ENCODE assay signal across 10 cellular contexts in the genomic region with DNA sequence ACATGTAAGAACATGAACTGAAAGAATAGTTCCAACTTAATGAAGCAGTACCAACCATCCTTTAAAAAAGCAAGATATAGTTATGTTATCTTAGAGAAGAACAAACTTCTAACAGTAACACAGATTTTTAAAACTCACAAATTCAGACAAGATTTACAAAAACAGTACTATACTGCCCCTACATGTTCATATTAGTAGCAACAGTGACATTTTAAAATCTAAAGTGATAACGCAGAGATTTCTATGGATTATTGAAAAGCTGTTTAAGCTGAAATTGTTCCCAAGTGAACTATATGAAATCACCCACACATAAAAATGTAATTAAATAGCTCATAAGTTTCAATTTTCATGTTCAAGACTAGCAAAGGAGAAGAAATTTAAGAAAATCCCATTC.
DNase-seq lines count a peak whose midpoint lies in the region; ATAC-seq and TF ChIP-seq lines count a peak whose summit lies in the region.
"Had no signal": no experiment of that assay in that cellular context is flagged by ENCODE, and none has a peak within 500 bp of the region (broad histone marks: within the 10 kb centered on the region; RNA-seq: fewer than 3 reads in every experiment).

No MANE protein-coding gene starts in this region.

- POLR2A ChIA-PET in activated CD8-positive, alpha-beta T cell treated with anti-CD3 and anti-CD28 coated beads for 36 hours (lab: Charles Lee), result no interaction called here

- no peaks in the 10 kb centered on the region for H3F3A ChIP-seq in Loucy (ENCODE audit: low read depth)

- no peaks in the 10 kb centered on the region for H4K20me1 ChIP-seq in Loucy (ENCODE audit: insufficient read depth, low read length, poor library complexity, severe bottlenecking)

- no peak overlapping the region for H3K4me2 ChIP-seq in Loucy (ENCODE audit: low read depth, low read length, poor library complexity, severe bottlenecking)

- CTCF ChIA-PET in activated CD8-positive, alpha-beta T cell treated with anti-CD3 and anti-CD28 coated beads for 36 hours (lab: Charles Lee), result interaction anchor here (1.4 kb wide), 1 partner anchor 400 kb away, joined by 3 read pairs; no protein-coding TSS in a partner anchor

- H3K27ac Mint-ChIP-seq in neural crest cell (ENCODE audit: unreplicated experiment), result no peak overlapping the region
- no peak overlapping the region for H3K27ac Mint-ChIP-seq in activated CD8-positive, alpha-beta T cell treated with anti-CD3 and anti-CD28 coated beads for 36 hours

- H3K4me3 ChIP-seq in Loucy (ENCODE audit: low read length, poor library complexity, severe bottlenecking), result no peak overlapping the region
- H3K4me3 ChIP-seq: right atrium auricular region had no signal

- no peaks in the 10 kb centered on the region for H3K4me1 ChIP-seq in Loucy (ENCODE audit: insufficient read depth, low read length, poor library complexity, severe bottlenecking)
- H3K4me1 ChIP-seq: right atrium auricular region had no signal

- peaks cover 3% of the 10 kb centered on the region for H3K4me1 Mint-ChIP-seq in neural crest cell
- peaks cover 18% of the 10 kb centered on the region for H3K4me1 Mint-ChIP-seq in activated CD8-positive, alpha-beta T cell treated with anti-CD3 and anti-CD28 coated beads for 36 hours (ENCODE audit: low read depth)

- DNase-seq in DMS153 treated with DMSO at 0.1 percent for 48 hours (lab: John Stamatoyannopoulos, UW; ENCODE audit: unreplicated experiment) (peak; percentile 54), cerebellar cortex (ENCODE audit: low spot score) (peak; percentile 47), neural crest cell (ENCODE audit: low read depth, low spot score) (no peak), KG1 (lab: John Stamatoyannopoulos, UW) (no peak)
- DNase-seq in activated CD4-positive, alpha-beta T cell treated with anti-CD3 and anti-CD28 coated beads, Interleukin-2, amount 50 U/mL, for 1 hour, result no peak
- DNase-seq in activated CD8-positive, alpha-beta T cell treated with anti-CD3 and anti-CD28 coated beads for 36 hours, result no peak
- DNase-seq: NCI-H1930 had no signal

- no peak for ATAC-seq in activated CD8-positive, alpha-beta T cell treated with anti-CD3 and anti-CD28 coated beads for 36 hours
- no peak for ATAC-seq in HG02798 (IDR thresholded peaks at IDR 0.05; ENCODE audit: poor library complexity, unreplicated experiment)

- intact Hi-C loops in activated CD8-positive, alpha-beta T cell treated with anti-CD3 and anti-CD28 coated beads for 36 hours (cut with micrococcal nuclease), result no loop called here

- H3K9me2 ChIP-seq in Loucy (replicated peaks; ENCODE audit: low read depth, low read length), result no peaks in the 10 kb centered on the region

- H3K9me3 ChIP-seq in Loucy (ENCODE audit: insufficient read depth, low read depth, low read length), result no peaks in the 10 kb centered on the region

- H3K27me3 ChIP-seq in Loucy (ENCODE audit: insufficient read depth, low read length, poor library complexity, severe bottlenecking), result no peaks in the 10 kb centered on the region
- H3K27me3 ChIP-seq: right atrium auricular region had no signal

- no peaks in the 10 kb centered on the region for H3K27me3 Mint-ChIP-seq in neural crest cell (ENCODE audit: low read depth)
- no peaks in the 10 kb centered on the region for H3K27me3 Mint-ChIP-seq in activated CD8-positive, alpha-beta T cell treated with anti-CD3 and anti-CD28 coated beads for 36 hours

- no peak overlapping the region for H3K9ac ChIP-seq in Loucy (ENCODE audit: low read depth, low read length, poor library complexity, severe bottlenecking)

- peaks cover 8% of the 10 kb centered on the region; the same call in 1 of the 2 replicates for H3K36me3 ChIP-seq in Loucy (ENCODE audit: insufficient read depth, low read length)
- H3K36me3 ChIP-seq: right atrium auricular region had no signal

- no peak overlapping the region for H3K4me3 Mint-ChIP-seq in neural crest cell
- H3K4me3 Mint-ChIP-seq in activated CD8-positive, alpha-beta T cell treated with anti-CD3 and anti-CD28 coated beads for 36 hours, result no peak overlapping the region

- peaks cover 8% of the 10 kb centered on the region for H3K36me3 Mint-ChIP-seq in neural crest cell (ENCODE audit: low read depth)
- peaks cover 13% of the 10 kb centered on the region for H3K36me3 Mint-ChIP-seq in activated CD8-positive, alpha-beta T cell treated with anti-CD3 and anti-CD28 coated beads for 36 hours (ENCODE audit: low read depth)

- H3K9me3 Mint-ChIP-seq in neural crest cell, result no peaks in the 10 kb centered on the region
- peaks cover 3% of the 10 kb centered on the region for H3K9me3 Mint-ChIP-seq in activated CD8-positive, alpha-beta T cell treated with anti-CD3 and anti-CD28 coated beads for 36 hours

- H2AFZ ChIP-seq in Loucy (ENCODE audit: low read length), result no peak overlapping the region

- H3K79me2 ChIP-seq in Loucy (ENCODE audit: insufficient read depth, low read length), result no peaks in the 10 kb centered on the region

- TF ChIP-seq CTCF in Loucy (conservative IDR thresholded peaks at IDR 0.05; ENCODE audit: low read length) (peak; percentile 66), neural crest cell (conservative IDR thresholded peaks at IDR 0.05) (peak; percentile 61)
- no peak for TF ChIP-seq CTCF in activated CD8-positive, alpha-beta T cell treated with anti-CD3 and anti-CD28 coated beads for 36 hours (IDR thresholded peaks at IDR 0.05)

Comparison
In these comparisons a context has a peak if more than half of its experiments do, and no peak if none do; other contexts are left out.
1. DNase-seq: peak in DMS153 treated with DMSO at 0.1 percent for 48 hours (single experiment) and cerebellar cortex (single experiment); none in neural crest cell (single experiment), activated CD4-positive, alpha-beta T cell treated with anti-CD3 and anti-CD28 coated beads, Interleukin-2, amount 50 U/mL, for 1 hour (single experiment), activated CD8-positive, alpha-beta T cell treated with anti-CD3 and anti-CD28 coated beads for 36 hours (single experiment) and KG1 (single experiment).